ENCODE assay signal across 20 cellular contexts in the genomic region with DNA sequence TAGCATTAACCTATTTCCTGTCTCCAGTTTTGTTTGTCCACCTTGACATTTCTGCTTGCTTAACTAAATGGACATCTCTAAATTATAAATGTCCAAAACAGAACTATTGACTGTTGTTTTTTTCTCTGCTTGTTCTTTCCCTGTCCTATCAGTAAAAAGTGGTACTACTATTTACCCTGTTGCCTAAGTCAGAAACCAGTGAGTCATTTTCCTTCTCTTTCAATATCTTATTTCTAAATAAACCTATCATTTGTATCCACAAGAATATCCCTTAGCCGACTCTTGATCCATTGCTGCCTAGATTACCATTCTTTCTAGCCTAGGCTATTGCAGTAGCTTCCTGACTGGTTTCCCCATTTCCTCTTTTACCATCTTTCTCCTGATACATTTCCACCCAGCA. TPM values are rescaled to one million over a fixed set of nuclear protein-coding genes. Genes with fewer than 3 reads are reported as not detected.
DNase-seq lines count a peak whose midpoint lies in the region; ATAC-seq and TF ChIP-seq lines count a peak whose summit lies in the region.
"Had no signal": no experiment of that assay in that cellular context is flagged by ENCODE, and none has a peak within 500 bp of the region (broad histone marks: within the 10 kb centered on the region; RNA-seq: fewer than 3 reads in every experiment).

No MANE protein-coding gene starts in this region.

- peaks cover 4% of the 10 kb centered on the region; the same call in 1 of the 2 replicates for H4K20me1 ChIP-seq in PC-9 (ENCODE audit: insufficient read depth)

- TF ChIP-seq CTCF in HFFc6 (IDR thresholded peaks at IDR 0.05) = no peak
- no peak for TF ChIP-seq CTCF in adrenal gland (IDR thresholded peaks at IDR 0.05)
- TF ChIP-seq CTCF in PC-9 (conservative IDR thresholded peaks at IDR 0.05) = no peak

- no peak overlapping the region for H3K4me3 Mint-ChIP-seq in T-helper 1 cell treated with Interleukin-12 subunit alpha and Interleukin-12 subunit beta and Interleukin-4 antibody, amounts not matched to agents 30 μg/mL and 1 μg/mL, for 36 hours
- no peak overlapping the region for H3K4me3 Mint-ChIP-seq in HFFc6
- no peak overlapping the region for H3K4me3 Mint-ChIP-seq in natural killer cell treated with Interleukin-12 subunit alpha and Interleukin-12 subunit beta and Interleukin-15 and Interleukin-18, amount 100 ng/mL, for 72 hours
- H3K4me3 Mint-ChIP-seq: memory B cell had no signal

- H3K27me3 ChIP-seq in adrenal gland (no peaks in the 10 kb centered on the region), PC-9 (ENCODE audit: insufficient read depth, low read depth) (no peaks in the 10 kb centered on the region)
- H3K27me3 ChIP-seq: colonic mucosa, transverse colon had no signal

- H3K9me3 Mint-ChIP-seq in T-helper 1 cell treated with Interleukin-12 subunit alpha and Interleukin-12 subunit beta and Interleukin-4 antibody, amounts not matched to agents 30 μg/mL and 1 μg/mL, for 36 hours = no peaks in the 10 kb centered on the region
- no peaks in the 10 kb centered on the region for H3K9me3 Mint-ChIP-seq in HFFc6
- H3K9me3 Mint-ChIP-seq in natural killer cell treated with Interleukin-12 subunit alpha and Interleukin-12 subunit beta and Interleukin-15 and Interleukin-18, amount 100 ng/mL, for 72 hours = no peaks in the 10 kb centered on the region
- H3K9me3 Mint-ChIP-seq: memory B cell had no signal

- H3K36me3 ChIP-seq in adrenal gland (replicated peaks in 1 of 2) = peaks cover 0 to 43% of the 10 kb centered on the region in 2 donors
- H3K36me3 ChIP-seq in PC-9 (ENCODE audit: low read depth) = peaks cover 29% of the 10 kb centered on the region
- H3K36me3 ChIP-seq: colonic mucosa had no signal

- POLR2A ChIA-PET in PC-9 (lab: Charles Lee; ENCODE audit: unreplicated experiment) = no interaction called here

- no TSS peak for BruUV-seq in PC-9 (replicated peaks; lab: Mats Ljungman, UMichigan)

- H3K4me1 Mint-ChIP-seq in T-helper 1 cell treated with Interleukin-12 subunit alpha and Interleukin-12 subunit beta and Interleukin-4 antibody, amounts not matched to agents 30 μg/mL and 1 μg/mL, for 36 hours (ENCODE audit: low read depth) = peaks cover 30% of the 10 kb centered on the region
- peaks cover 75% of the 10 kb centered on the region for H3K4me1 Mint-ChIP-seq in HFFc6 (ENCODE audit: low read depth)
- peaks cover 20 to 33% of the 10 kb centered on the region in 2 donors for H3K4me1 Mint-ChIP-seq in natural killer cell treated with Interleukin-12 subunit alpha and Interleukin-12 subunit beta and Interleukin-15 and Interleukin-18, amount 100 ng/mL, for 72 hours (ENCODE audit: low read depth in 2 of 2)

- no peak overlapping the region for H2AFZ ChIP-seq in PC-9

- H3K27ac ChIP-seq in adrenal gland = peak overlapping the region in 3 of 5 donors; percentile 1 to 42 (median 15)
- no peak overlapping the region for H3K27ac ChIP-seq in PC-9
- H3K27ac ChIP-seq: colonic mucosa, RWPE1, transverse colon had no signal

- no peak overlapping the region for H3K4me3 ChIP-seq in adrenal gland
- no peak overlapping the region for H3K4me3 ChIP-seq in PC-9
- H3K4me3 ChIP-seq: colonic mucosa, transverse colon had no signal

- DNase-seq in T-helper 1 cell = no peak
- no peak for DNase-seq in HFFc6
- DNase-seq in adrenal gland = no peak
- no peak for DNase-seq in natural killer cell treated with Interleukin-12 subunit alpha and Interleukin-12 subunit beta and Interleukin-15 and Interleukin-18, amount 100 ng/mL, for 72 hours (ENCODE audit: low spot score)
- DNase-seq in stimulated activated CD4-positive, alpha-beta T cell treated with anti-CD3 and anti-CD28 coated beads, Interleukin-15, amount 100 ng/mL, for 24 hours = no peak
- DNase-seq in NCI-H2171 treated with DMSO at 0.1 percent for 48 hours (lab: John Stamatoyannopoulos, UW) = no peak
- no peak for DNase-seq in PC-9
- DNase-seq: activated CD4-positive, CD25-positive, alpha-beta regulatory T cell treated with anti-CD3 and anti-CD28 coated beads, Interleukin-2, amount 50 U/mL, for 72 hours; activated T-cell treated with anti-CD3 and anti-CD28 coated beads, Interleukin-2, amount 50 U/mL, for 48 hours; aorta; colonic mucosa; head of caudate nucleus; islet precursor cell; NCI-H774; stimulated activated CD4-positive, alpha-beta T cell treated with anti-CD3 and anti-CD28 coated beads, Interleukin-4, amount 100 ng/mL, for 1 hour; transverse colon had no signal

- whole genome bisulfite sequencing in adrenal gland, 4 donors = 36 to 64% (median 47%) methylated on average over 1 of the region's 1 CpG

- intact Hi-C loops in adrenal gland (cut with DNase I) = no loop called here
- intact Hi-C loops in PC-9 (cut with micrococcal nuclease; ENCODE audit: unreplicated experiment) = no loop called here

- peak overlapping the region; percentile 8 for H3K27ac Mint-ChIP-seq in T-helper 1 cell treated with Interleukin-12 subunit alpha and Interleukin-12 subunit beta and Interleukin-4 antibody, amounts not matched to agents 30 μg/mL and 1 μg/mL, for 36 hours
- H3K27ac Mint-ChIP-seq in HFFc6 = peak overlapping the region; percentile 60
- peak overlapping the region; percentile 7 to 9 for H3K27ac Mint-ChIP-seq in natural killer cell treated with Interleukin-12 subunit alpha and Interleukin-12 subunit beta and Interleukin-15 and Interleukin-18, amount 100 ng/mL, for 72 hours

- no peaks in the 10 kb centered on the region for H3K27me3 Mint-ChIP-seq in T-helper 1 cell treated with Interleukin-12 subunit alpha and Interleukin-12 subunit beta and Interleukin-4 antibody, amounts not matched to agents 30 μg/mL and 1 μg/mL, for 36 hours (ENCODE audit: low read depth)
- peaks cover 2% of the 10 kb centered on the region for H3K27me3 Mint-ChIP-seq in HFFc6 (ENCODE audit: insufficient read depth)
- no peaks in the 10 kb centered on the region for H3K27me3 Mint-ChIP-seq in natural killer cell treated with Interleukin-12 subunit alpha and Interleukin-12 subunit beta and Interleukin-15 and Interleukin-18, amount 100 ng/mL, for 72 hours
- H3K27me3 Mint-ChIP-seq: memory B cell had no signal

- CTCF ChIA-PET in PC-9 (lab: Charles Lee) = no interaction called here

- no peaks in the 10 kb centered on the region for H3K9me2 ChIP-seq in PC-9 (ENCODE audit: insufficient read depth)

- no peak for ATAC-seq in natural killer cell treated with Interleukin-12 subunit alpha and Interleukin-12 subunit beta and Interleukin-15 and Interleukin-18, amount 100 ng/mL, for 72 hours
- ATAC-seq: esophagus mucosa had no signal

- H3K79me2 ChIP-seq in PC-9 (ENCODE audit: low read depth) = peaks cover 37% of the 10 kb centered on the region; the same call in 1 of the 2 replicates

- H3K9me3 ChIP-seq in adrenal gland (replicated peaks in 1 of 3) (no peaks in the 10 kb centered on the region), PC-9 (ENCODE audit: insufficient read depth, low read depth) (no peaks in the 10 kb centered on the region)
- H3K9me3 ChIP-seq: colonic mucosa, transverse colon had no signal

- peaks cover 14% of the 10 kb centered on the region; the same call in 1 of the 2 replicates for H3F3A ChIP-seq in PC-9 (ENCODE audit: insufficient read depth, low read depth)

- no peak overlapping the region for H3K4me2 ChIP-seq in PC-9

- TF ChIP-seq POLR2A in adrenal gland (IDR thresholded peaks at IDR 0.05) = no peak

- H3K4me1 ChIP-seq in adrenal gland (replicated peaks in 1 of 2) = peaks cover 16 to 49% of the 10 kb centered on the region in 2 donors
- peaks cover 13% of the 10 kb centered on the region for H3K4me1 ChIP-seq in PC-9 (replicated peaks; ENCODE audit: insufficient read depth)
- H3K4me1 ChIP-seq: colonic mucosa had no signal

- H3K36me3 Mint-ChIP-seq in T-helper 1 cell treated with Interleukin-12 subunit alpha and Interleukin-12 subunit beta and Interleukin-4 antibody, amounts not matched to agents 30 μg/mL and 1 μg/mL, for 36 hours (ENCODE audit: low read depth) = peaks cover 40% of the 10 kb centered on the region
- H3K36me3 Mint-ChIP-seq in HFFc6 (ENCODE audit: low read depth) = peaks cover 42% of the 10 kb centered on the region
- peaks cover 20% of the 10 kb centered on the region for H3K36me3 Mint-ChIP-seq in natural killer cell treated with Interleukin-12 subunit alpha and Interleukin-12 subunit beta and Interleukin-15 and Interleukin-18, amount 100 ng/mL, for 72 hours

RNA-seq across cellular contexts. Expression of gene MIER1, which starts 22.5 kb away (rescaled TPM):
- total RNA-seq in HFFc6 (2021; fragmentation: NEBNext Ultra II Directional; extraction: Animal tissue kit (Norgen Biotek cat#: 25700)) = 10 to 100 TPM; 28.0 to 37.5 (median 33.7) TPM
- total RNA-seq in adrenal gland = 10 to 100 TPM; 16.1 to 62.9 (median 38.2) TPM
- polyA plus RNA-seq in adrenal gland = 10 to 100 TPM; 13.0 to 34.2 (median 21.6) TPM
- total RNA-seq in natural killer cell treated with Interleukin-12 subunit alpha and Interleukin-12 subunit beta and Interleukin-15 and Interleukin-18, amount 100 ng/mL, for 72 hours = 10 to 100 TPM; 50.0 to 67.5 TPM
- total RNA-seq in PC-9 (2021) = 26.5 and 30.4 TPM in 2 replicates

RNA-seq across cellular contexts. Expression of gene DNAI4, which starts 22.6 kb away (rescaled TPM):
- total RNA-seq in HFFc6 (2021; fragmentation: NEBNext Ultra II Directional; extraction: Animal tissue kit (Norgen Biotek cat#: 25700)) = 1 to 10 TPM; 1.3 to 4.3 (median 3.4) TPM
- total RNA-seq in adrenal gland (1 to 10 TPM; 1.6 to 9.0 (median 4.6) TPM), PC-9 (2021) (8.2 and 12.6 TPM in 2 replicates)
- polyA plus RNA-seq in adrenal gland = 1 to 10 TPM; 2.0 to 4.4 (median 4.1) TPM
- under 1 TPM; 0.73 to 0.76 TPM for total RNA-seq in natural killer cell treated with Interleukin-12 subunit alpha and Interleukin-12 subunit beta and Interleukin-15 and Interleukin-18, amount 100 ng/mL, for 72 hours

Comparison
In these comparisons a context has a peak if more than half of its experiments do, and no peak if none do; other contexts are left out.
1. H3K27ac Mint-ChIP-seq: peak in every context shown above with its lines; median percentile 60 in HFFc6; 8 in T-helper 1 cell treated with Interleukin-12 subunit alpha and Interleukin-12 subunit beta and Interleukin-4 antibody, amounts not matched to agents 30 μg/mL and 1 μg/mL, for 36 hours; 8 in natural killer cell treated with Interleukin-12 subunit alpha and Interleukin-12 subunit beta and Interleukin-15 and Interleukin-18, amount 100 ng/mL, for 72 hours.